ENCODE assay signal across 22 cellular contexts in genomic region chr11:120774591-120775386, GRCh38.
DNase-seq lines count a peak whose midpoint lies in the region; FAIRE-seq and TF ChIP-seq lines count a peak whose summit lies in the region.
"Had no signal": no experiment of that assay in that cellular context is flagged by ENCODE, and none has a peak within 500 bp of the region (broad histone marks: within the 10 kb centered on the region; RNA-seq: fewer than 3 reads in every experiment).

No MANE protein-coding gene starts in this region.

- no peaks in the 10 kb centered on the region for H3K79me2 ChIP-seq in neural progenitor cell (ENCODE audit: low read depth)

- peaks cover 38% of the 10 kb centered on the region for H3K4me1 Mint-ChIP-seq in neural progenitor cell
- no peaks in the 10 kb centered on the region for H3K4me1 Mint-ChIP-seq in activated CD4-positive, alpha-beta memory T cell treated with anti-CD3 and anti-CD28 coated beads, Interleukin-2, amount 10 ng/mL, durations not matched to agents 7 days and 5 days
- H3K4me1 Mint-ChIP-seq: B cell had no signal

- H3K27ac ChIP-seq in neural progenitor cell = no peak overlapping the region
- H3K27ac ChIP-seq in brain microvascular endothelial cell = no peak overlapping the region
- H3K27ac ChIP-seq: HL-60 had no signal

- no peak overlapping the region for H2AFZ ChIP-seq in neural progenitor cell (replicated peaks)
- H2AFZ ChIP-seq: GM23338 had no signal

- no peak overlapping the region for H3K4me2 ChIP-seq in neural progenitor cell
- H3K4me2 ChIP-seq: GM23338 had no signal

- no peak overlapping the region for H3K4me3 Mint-ChIP-seq in neural progenitor cell
- no peak overlapping the region for H3K4me3 Mint-ChIP-seq in activated CD4-positive, alpha-beta memory T cell treated with anti-CD3 and anti-CD28 coated beads, Interleukin-2, amount 10 ng/mL, durations not matched to agents 7 days and 5 days
- H3K4me3 Mint-ChIP-seq: B cell; CD4-positive, alpha-beta T cell; GM23338; HFFc6 had no signal

- H3K4me1 ChIP-seq in neural progenitor cell = peaks cover 31% of the 10 kb centered on the region

- no peaks in the 10 kb centered on the region for H3K9me3 ChIP-seq in neural progenitor cell (ENCODE audit: low read depth)

- peaks cover 10% of the 10 kb centered on the region for H3K27me3 Mint-ChIP-seq in neural progenitor cell (ENCODE audit: insufficient read depth, low read depth)
- H3K27me3 Mint-ChIP-seq in activated CD4-positive, alpha-beta memory T cell treated with anti-CD3 and anti-CD28 coated beads, Interleukin-2, amount 10 ng/mL, durations not matched to agents 7 days and 5 days = peaks cover 3% of the 10 kb centered on the region

- TF ChIP-seq CTCF in neural progenitor cell (IDR thresholded peaks at IDR 0.05) = no peak
- TF ChIP-seq CTCF in brain microvascular endothelial cell (IDR thresholded peaks at IDR 0.05; ENCODE audit: low read depth, low read length, missing control alignments) = no peak

- no peak overlapping the region for H3K9ac ChIP-seq in neural progenitor cell

- peak; percentile 4 for DNase-seq in H7
- peak; percentile 24 for DNase-seq in ecto neural progenitor cell (ENCODE audit: low spot score)
- DNase-seq in islet precursor cell = peak; percentile 22
- no peak for DNase-seq in neural progenitor cell (ENCODE audit: low spot score)
- DNase-seq in activated CD4-positive, alpha-beta memory T cell treated with anti-CD3 and anti-CD28 coated beads, Interleukin-2, amount 10 ng/mL, durations not matched to agents 7 days and 5 days = no peak
- DNase-seq in brain microvascular endothelial cell = no peak
- no peak for DNase-seq in GM19239 (ENCODE audit: insufficient read length, low spot score)
- DNase-seq: C1 segment of cervical spinal cord; Calu3; CD4-positive, alpha-beta T cell; DMS153; DMS79 treated with DMSO at 0.1 percent for 48 hours; EL; HCEC 1CT; HFFc6; IMR-90 had no signal

- no peaks in the 10 kb centered on the region for H3K27me3 ChIP-seq in H7 (ENCODE audit: control insufficient read depth, insufficient read depth, low read length)
- H3K27me3 ChIP-seq in neural progenitor cell = no peaks in the 10 kb centered on the region
- no peaks in the 10 kb centered on the region for H3K27me3 ChIP-seq in brain microvascular endothelial cell (replicated peaks)

- peaks cover 3% of the 10 kb centered on the region for H3K9me3 Mint-ChIP-seq in neural progenitor cell
- no peaks in the 10 kb centered on the region for H3K9me3 Mint-ChIP-seq in activated CD4-positive, alpha-beta memory T cell treated with anti-CD3 and anti-CD28 coated beads, Interleukin-2, amount 10 ng/mL, durations not matched to agents 7 days and 5 days
- H3K9me3 Mint-ChIP-seq: CD4-positive, alpha-beta T cell; HFFc6 had no signal

- H3K27ac Mint-ChIP-seq in neural progenitor cell = peak overlapping the region; percentile 23
- no peak overlapping the region for H3K27ac Mint-ChIP-seq in activated CD4-positive, alpha-beta memory T cell treated with anti-CD3 and anti-CD28 coated beads, Interleukin-2, amount 10 ng/mL, durations not matched to agents 7 days and 5 days
- H3K27ac Mint-ChIP-seq: B cell; CD4-positive, alpha-beta T cell; GM23338; HFFc6 had no signal

- POLR2A ChIA-PET in activated CD4-positive, alpha-beta memory T cell treated with anti-CD3 and anti-CD28 coated beads, Interleukin-2, amount 10 ng/mL, durations not matched to agents 7 days and 5 days (lab: Charles Lee) = no interaction called here

- no peaks in the 10 kb centered on the region for H3K36me3 Mint-ChIP-seq in neural progenitor cell
- H3K36me3 Mint-ChIP-seq in activated CD4-positive, alpha-beta memory T cell treated with anti-CD3 and anti-CD28 coated beads, Interleukin-2, amount 10 ng/mL, durations not matched to agents 7 days and 5 days (ENCODE audit: low read depth) = no peaks in the 10 kb centered on the region

- H3K4me3 ChIP-seq in H7 (ENCODE audit: insufficient read depth, low read depth, low read length) = no peak overlapping the region
- H3K4me3 ChIP-seq in neural progenitor cell = no peak overlapping the region
- no peak overlapping the region for H3K4me3 ChIP-seq in brain microvascular endothelial cell (ENCODE audit: low read depth, low read length)
- H3K4me3 ChIP-seq: GM23338 had no signal

- H3K36me3 ChIP-seq in H7 (replicated peaks; ENCODE audit: control insufficient read depth, insufficient read depth, low read length) (no peaks in the 10 kb centered on the region), neural progenitor cell (no peaks in the 10 kb centered on the region), brain microvascular endothelial cell (replicated peaks) (no peaks in the 10 kb centered on the region)

- H4K20me1 ChIP-seq in neural progenitor cell (ENCODE audit: low read depth) = no peaks in the 10 kb centered on the region

- peaks cover 21% of the 10 kb centered on the region for H3F3A ChIP-seq in neural progenitor cell (ENCODE audit: low read depth)

- CTCF ChIA-PET in activated CD4-positive, alpha-beta memory T cell treated with anti-CD3 and anti-CD28 coated beads, Interleukin-2, amount 10 ng/mL, durations not matched to agents 7 days and 5 days (lab: Charles Lee) = no interaction called here

- FAIRE-seq in GM19239 (lab: Jason Lieb, UNC) = no peak
- FAIRE-seq: A204.1, G401.6, GM12891 had no signal

- in situ Hi-C loops in brain microvascular endothelial cell (cut with HindIII; ENCODE audit: low pct_ligation_motif_present, low sequenced_read_pairs) = no loop called here

Comparison
In these comparisons a context has a peak if more than half of its experiments do, and no peak if none do; other contexts are left out.
1. DNase-seq: peak in H7 (single experiment), ecto neural progenitor cell (single experiment) and islet precursor cell (single experiment); none in neural progenitor cell (single experiment), activated CD4-positive, alpha-beta memory T cell treated with anti-CD3 and anti-CD28 coated beads, Interleukin-2, amount 10 ng/mL, durations not matched to agents 7 days and 5 days (single experiment), brain microvascular endothelial cell (single experiment) and GM19239 (single experiment).